19 cellular contexts compared by ENCODE assay signal in genomic region chr13:75271851-75272250, GRCh38.
DNase-seq lines count a peak whose midpoint lies in the region; ATAC-seq and TF ChIP-seq lines count a peak whose summit lies in the region.
"Had no signal": no experiment of that assay in that cellular context is flagged by ENCODE, and none has a peak within 500 bp of the region (broad histone marks: within the 10 kb centered on the region; RNA-seq: fewer than 3 reads in every experiment).

No MANE protein-coding gene starts in this region.

- H3K4me1 ChIP-seq in mammary epithelial cell (ENCODE audit: insufficient read depth, low read length) (no peaks in the 10 kb centered on the region), adipocyte (ENCODE audit: control insufficient read depth, insufficient read depth, low read length) (no peaks in the 10 kb centered on the region)

- no peaks in the 10 kb centered on the region for H3K36me3 ChIP-seq in mammary epithelial cell (ENCODE audit: insufficient read depth, low read length)
- no peaks in the 10 kb centered on the region for H3K36me3 ChIP-seq in adipocyte (ENCODE audit: control insufficient read depth, insufficient read depth, low read length, severe bottlenecking)

- no peaks in the 10 kb centered on the region for H3K79me2 ChIP-seq in mammary epithelial cell (ENCODE audit: insufficient read depth, low read length)

- dilution Hi-C loops in mammary epithelial cell (cut with HindIII; ENCODE audit: low sequenced_read_pairs), result no loop called here

- H3K4me2 ChIP-seq in mammary epithelial cell (ENCODE audit: insufficient read depth, low read depth, low read length), result no peak overlapping the region
- H3K4me2 ChIP-seq: PC-9 had no signal

- 100% methylated on average over 2 of the region's 2 CpGs for WGBS in mammary epithelial cell (ENCODE audit: low coverage, missing lambda C conversion rate)

- H3K36me3 Mint-ChIP-seq in MCF 10A (ENCODE audit: insufficient read depth, unreplicated experiment), result no peaks in the 10 kb centered on the region

- H3K27me3 ChIP-seq in mammary epithelial cell (ENCODE audit: insufficient read depth, low read length), result peaks cover 2% of the 10 kb centered on the region
- no peaks in the 10 kb centered on the region for H3K27me3 ChIP-seq in adipocyte (replicated peaks; ENCODE audit: control insufficient read depth, insufficient read depth, low read length)

- CTCF ChIA-PET in mammary epithelial cell (lab: Charles Lee; ENCODE audit: low non-redundant PET) (no interaction called here), MCF 10A (lab: Yijun Ruan, JAX) (interaction anchor here (1.0 to 1.2 kb wide), 2 partner anchors 52 to 1517 kb away, joined by 3 to 4 read pairs; no protein-coding TSS in a partner anchor), RWPE1 (lab: Yijun Ruan, JAX) (no interaction called here)

- no peaks in the 10 kb centered on the region for H4K20me1 ChIP-seq in mammary epithelial cell (ENCODE audit: insufficient read depth, low read length)

- H3K27ac ChIP-seq in mammary epithelial cell (ENCODE audit: insufficient read depth, low read depth, low read length), result no peak overlapping the region
- no peak overlapping the region for H3K27ac ChIP-seq in RWPE1
- H3K27ac ChIP-seq: 22Rv1, PC-9 had no signal

- intact Hi-C loops in mammary epithelial cell (cut with micrococcal nuclease), result no loop called here
- intact Hi-C loops in MCF 10A (cut with micrococcal nuclease), result no loop called here

- H3K9me3 Mint-ChIP-seq in MCF 10A (ENCODE audit: unreplicated experiment), result peaks cover 16% of the 10 kb centered on the region

- H3K27ac Mint-ChIP-seq in MCF 10A (ENCODE audit: low read depth, unreplicated experiment), result no peak overlapping the region

- H3K4me1 Mint-ChIP-seq in MCF 10A (ENCODE audit: insufficient read depth, unreplicated experiment), result no peaks in the 10 kb centered on the region

- H2AFZ ChIP-seq in mammary epithelial cell (ENCODE audit: low read depth, low read length), result no peak overlapping the region
- H2AFZ ChIP-seq: PC-9 had no signal

- no peak overlapping the region for H3K9ac ChIP-seq in mammary epithelial cell (ENCODE audit: insufficient read depth, low read length)
- no peak overlapping the region for H3K9ac ChIP-seq in adipocyte (ENCODE audit: low read length)

- TF ChIP-seq CTCF in mammary epithelial cell (conservative IDR thresholded peaks at IDR 0.05 in 1 of 2, IDR thresholded peaks at IDR 0.05 in 1 of 2; ENCODE audit: extremely low read depth in 1 of 2, insufficient read depth in 1 of 2, low read depth in 1 of 2, low read length in 2 of 2) (no peak), MCF 10A (IDR thresholded peaks at IDR 0.05; ENCODE audit: unreplicated experiment) (no peak), fibroblast of pulmonary artery (IDR thresholded peaks at IDR 0.05; ENCODE audit: low read length, missing control alignments) (no peak), RWPE1 (conservative IDR thresholded peaks at IDR 0.05; ENCODE audit: low read depth) (no peak)

- no peak for ATAC-seq in GM19351 (IDR thresholded peaks at IDR 0.05; ENCODE audit: unreplicated experiment)

- POLR2A ChIA-PET in MCF 10A (lab: Yijun Ruan, JAX) (no interaction called here), RWPE1 (lab: Yijun Ruan, JAX; ENCODE audit: low non-redundant PET) (no interaction called here)

- peak; percentile 22 for DNase-seq in mammary epithelial cell
- DNase-seq in MCF 10A (ENCODE audit: unreplicated experiment), result no peak
- DNase-seq in adipocyte (ENCODE audit: low read depth), result peak; percentile 41
- peak; percentile 6 for DNase-seq in fibroblast of pulmonary artery (ENCODE audit: low read depth)
- DNase-seq in GF-D8 (lab: John Stamatoyannopoulos, UW), result no peak
- no peak for DNase-seq in RWPE1 (ENCODE audit: low spot score)
- no peak for DNase-seq in SKM-1 treated with dmso at 0.1 percent for 144 hours (lab: John Stamatoyannopoulos, UW; ENCODE audit: unreplicated experiment)
- DNase-seq: C1 segment of cervical spinal cord, DMS79 treated with DMSO at 0.1 percent for 48 hours, GDM1, HCEC 1CT, NCI-H1436, NCI-H2029 treated with DMSO at 0.1 percent for 48 hours, NCI-H2171 treated with DMSO at 0.1 percent for 48 hours, NCI-H510A treated with DMSO at 0.1 percent for 48 hours, NCI-H82, PC-9 had no signal

- in situ Hi-C loops in mammary epithelial cell (cut with MboI; ENCODE audit: low sequenced_read_pairs in 2 of 2), result no loop called here

- H3K4me3 ChIP-seq in mammary epithelial cell (replicated peaks in 1 of 3; ENCODE audit: insufficient read depth in 1 of 3, low read depth in 2 of 3, low read length in 3 of 3), result no peak overlapping the region
- H3K4me3 ChIP-seq in adipocyte (ENCODE audit: low read length), result no peak overlapping the region
- no peak overlapping the region for H3K4me3 ChIP-seq in fibroblast of pulmonary artery (replicated peaks; ENCODE audit: low read depth, low read length)
- H3K4me3 ChIP-seq: PC-9 had no signal

- no peaks in the 10 kb centered on the region for H3K27me3 Mint-ChIP-seq in MCF 10A (ENCODE audit: insufficient read depth, unreplicated experiment)

- H3K4me3 Mint-ChIP-seq in MCF 10A (ENCODE audit: unreplicated experiment), result no peak overlapping the region

- no peaks in the 10 kb centered on the region for H3K9me3 ChIP-seq in mammary epithelial cell (replicated peaks; ENCODE audit: insufficient read depth, low read length)
- peaks cover 5% of the 10 kb centered on the region for H3K9me3 ChIP-seq in adipocyte (ENCODE audit: control insufficient read depth, low read length)

- BruUV-seq in mammary epithelial cell (replicated peaks; lab: Mats Ljungman, UMichigan), result no TSS peak
- no TSS peak for BruUV-seq in MCF 10A (replicated peaks; lab: Mats Ljungman, UMichigan)

Comparison
In these comparisons a context has a peak if more than half of its experiments do, and no peak if none do; other contexts are left out.
1. DNase-seq: peak in mammary epithelial cell (single experiment), adipocyte (single experiment) and fibroblast of pulmonary artery (single experiment); none in MCF 10A (single experiment), GF-D8 (single experiment), RWPE1 (single experiment) and SKM-1 treated with dmso at 0.1 percent for 144 hours (single experiment).